Comparison of ENCODE assay signal across 19 cellular contexts in the genomic region with DNA sequence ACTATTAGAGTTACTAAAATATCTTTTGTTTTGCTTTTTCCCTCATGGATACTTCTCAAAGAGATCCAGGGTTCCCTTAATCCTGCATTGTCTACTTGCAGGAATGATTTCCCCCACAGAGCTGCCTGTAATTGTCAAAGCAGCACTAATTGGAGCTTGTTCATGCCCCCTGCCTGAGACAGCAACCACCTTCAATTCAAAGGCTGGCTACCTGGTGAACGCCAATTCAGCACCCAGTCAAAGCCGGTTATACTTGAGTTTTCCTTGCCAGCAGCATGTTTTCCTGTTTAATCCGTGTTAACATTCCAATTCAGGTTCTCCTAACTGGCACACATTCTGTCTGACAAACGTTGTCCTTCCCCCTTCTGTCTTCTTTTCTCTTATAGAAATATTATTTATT.
"Had no signal": no experiment of that assay in that cellular context is flagged by ENCODE, and none has a peak within 500 bp of the region (broad histone marks: within the 10 kb centered on the region; RNA-seq: fewer than 3 reads in every experiment).

No MANE protein-coding gene starts in this region.

- ATAC-seq: foreskin keratinocyte; left colon; left ventricle myocardium superior; stimulated activated naive CD8-positive, alpha-beta T cell treated with anti-CD3 and anti-CD28 coated beads, Interleukin-15, amount 100 ng/mL, for 72 hours had no signal

- H3K4me1 ChIP-seq: sigmoid colon, transverse colon had no signal

- H3K27ac Mint-ChIP-seq: stimulated activated naive B cell treated with anti-CD40 and anti-IgM and Interleukin-4, amounts not matched to agents 10 μg/mL and 1 μg/mL and 100 μg/mL, for 72 hours; stimulated activated naive CD8-positive, alpha-beta T cell treated with anti-CD3 and anti-CD28 coated beads, Interleukin-15, amount 100 ng/mL, for 72 hours had no signal

- H3K9me3 Mint-ChIP-seq: nephron progenitor cell; stimulated activated naive CD8-positive, alpha-beta T cell treated with anti-CD3 and anti-CD28 coated beads, Interleukin-15, amount 100 ng/mL, for 72 hours had no signal

- DNase-seq: effector memory CD4-positive, alpha-beta T cell; esophagus squamous epithelium; foreskin keratinocyte; left colon; left ventricle myocardium superior; mesenchymal stem cell; naive B cell; nephron progenitor cell; posterior cingulate gyrus; sigmoid colon; stimulated activated CD4-positive, alpha-beta T cell treated with anti-CD3 and anti-CD28 coated beads, Interleukin-2, amount 100 ng/mL, for 24 hours; stimulated activated CD4-positive, alpha-beta T cell treated with anti-CD3 and anti-CD28 coated beads, Interleukin-4, amount 100 ng/mL, for 4 hours; stimulated activated naive B cell treated with anti-CD40 and anti-IgM and Interleukin-4, amounts not matched to agents 10 μg/mL and 1 μg/mL and 100 μg/mL, for 72 hours; stimulated activated naive CD8-positive, alpha-beta T cell treated with anti-CD3 and anti-CD28 coated beads, Interleukin-15, amount 100 ng/mL, for 72 hours; transverse colon had no signal

- H3K36me3 Mint-ChIP-seq: naive B cell; stimulated activated naive B cell treated with anti-CD40 and anti-IgM and Interleukin-4, amounts not matched to agents 10 μg/mL and 1 μg/mL and 100 μg/mL, for 72 hours had no signal

- H3K9me3 ChIP-seq: esophagus squamous epithelium, sigmoid colon, thoracic aorta, transverse colon had no signal

- H3K36me3 ChIP-seq: esophagus squamous epithelium, sigmoid colon, thoracic aorta, transverse colon had no signal

- H3K4me3 ChIP-seq: esophagus squamous epithelium, hepatocyte, lung, sigmoid colon, skin epidermis, thoracic aorta, transverse colon had no signal

- H3K27ac ChIP-seq: esophagus squamous epithelium, foreskin keratinocyte, hepatocyte, sigmoid colon, skin epidermis, thoracic aorta, transverse colon had no signal

- H3K27me3 ChIP-seq: esophagus squamous epithelium, foreskin keratinocyte, hepatocyte, sigmoid colon, transverse colon had no signal

- H3K4me3 Mint-ChIP-seq: naive B cell; nephron progenitor cell; stimulated activated naive B cell treated with anti-CD40 and anti-IgM and Interleukin-4, amounts not matched to agents 10 μg/mL and 1 μg/mL and 100 μg/mL, for 72 hours; stimulated activated naive CD8-positive, alpha-beta T cell treated with anti-CD3 and anti-CD28 coated beads, Interleukin-15, amount 100 ng/mL, for 72 hours had no signal

- H3K79me2 ChIP-seq: hepatocyte had no signal

- H3K4me2 ChIP-seq: hepatocyte had no signal

- H3K27me3 Mint-ChIP-seq: naive B cell; stimulated activated naive B cell treated with anti-CD40 and anti-IgM and Interleukin-4, amounts not matched to agents 10 μg/mL and 1 μg/mL and 100 μg/mL, for 72 hours had no signal

- H2AFZ ChIP-seq: hepatocyte had no signal

- H3K4me1 Mint-ChIP-seq: nephron progenitor cell; stimulated activated naive CD8-positive, alpha-beta T cell treated with anti-CD3 and anti-CD28 coated beads, Interleukin-15, amount 100 ng/mL, for 72 hours had no signal
